9 cellular contexts compared by ENCODE assay signal in the genomic region with DNA sequence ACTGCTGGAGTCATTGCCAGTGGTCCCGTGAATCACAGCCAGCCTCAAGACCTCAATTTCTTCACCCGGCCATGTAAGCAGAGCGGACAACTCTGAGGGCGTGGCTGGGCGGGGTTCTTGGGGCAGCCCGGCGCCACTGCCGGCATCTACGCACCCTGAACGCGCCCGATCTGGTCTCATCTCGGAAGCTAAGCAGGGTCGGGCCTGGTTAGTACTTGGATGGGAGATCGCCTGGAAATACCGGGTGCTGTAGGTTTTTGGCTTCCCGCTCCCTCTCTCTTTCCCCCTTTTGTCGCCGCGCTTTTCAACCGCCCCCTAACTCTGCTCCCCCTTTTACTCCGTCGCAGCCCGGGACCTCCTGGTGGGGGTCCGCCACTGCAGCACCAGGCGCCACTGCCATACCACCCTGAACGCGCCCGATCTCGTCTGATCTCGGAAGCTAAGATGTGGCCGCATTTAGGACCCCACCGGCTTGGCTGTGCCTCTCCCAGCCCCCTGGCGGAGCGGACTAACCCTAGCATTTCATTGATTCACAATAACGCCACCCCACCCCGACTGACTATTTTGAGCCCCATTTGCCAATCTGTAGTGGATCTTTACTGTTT. TPM values are rescaled to one million over a fixed set of nuclear protein-coding genes. Genes with fewer than 3 reads are reported as not detected.
A peak's percentile ranks its signal among the peaks of the same experiment; 100 is the strongest.
DNase-seq lines count a peak whose midpoint lies in the region; ATAC-seq and TF ChIP-seq lines count a peak whose summit lies in the region.
"Had no signal": no experiment of that assay in that cellular context is flagged by ENCODE, and none has a peak within 500 bp of the region (broad histone marks: within the 10 kb centered on the region; RNA-seq: fewer than 3 reads in every experiment).

No MANE protein-coding gene starts in this region.

- H3K9me3 ChIP-seq in skeletal muscle satellite cell (replicated peaks; ENCODE audit: low read length): no peaks in the 10 kb centered on the region
- H3K9me3 ChIP-seq: SJCRH30 had no signal

- peak overlapping the region; percentile 64 for H3K9ac ChIP-seq in skeletal muscle satellite cell (ENCODE audit: low read depth, low read length)

- ATAC-seq in left ventricle myocardium superior (peak; percentile 63), HG03378 (IDR thresholded peaks at IDR 0.05; ENCODE audit: unreplicated experiment) (no peak), GM21529 (IDR thresholded peaks at IDR 0.05; ENCODE audit: unreplicated experiment) (no peak)

- H3K27me3 ChIP-seq in skeletal muscle satellite cell (ENCODE audit: control insufficient read depth, insufficient read depth, low read length): peaks cover 10% of the 10 kb centered on the region
- H3K27me3 ChIP-seq: SJCRH30 had no signal

- peak; percentile 21 for TF ChIP-seq CTCF in GM10266 (IDR thresholded peaks at IDR 0.05; ENCODE audit: control insufficient read depth, insufficient read depth, low read depth, missing control alignments)

- H3K4me1 ChIP-seq in skeletal muscle satellite cell (ENCODE audit: control insufficient read depth, insufficient read depth, low read length): peaks cover 6% of the 10 kb centered on the region
- H3K4me1 ChIP-seq: SJCRH30 had no signal

- peak overlapping the region; percentile 81 for H3K4me2 ChIP-seq in skeletal muscle satellite cell (ENCODE audit: low read length)

- intact Hi-C loops in left ventricle myocardium superior (cut with micrococcal nuclease): no loop called here

- H3K4me3 ChIP-seq in skeletal muscle satellite cell (ENCODE audit: low read length): peak overlapping the region; percentile 67
- H3K4me3 ChIP-seq: SJCRH30 had no signal

- DNase-seq in GM10266 (ENCODE audit: extremely low spot score) (peak; percentile 51), NCI-H526 treated with DMSO at 0.1 percent for 48 hours (lab: John Stamatoyannopoulos, UW) (peak; percentile 45), left ventricle myocardium superior (peak; percentile 61), occipital lobe (lab: John Stamatoyannopoulos, UW) (no peak)
- DNase-seq in activated naive CD4-positive, alpha-beta T cell treated with anti-CD3 and anti-CD28 coated beads, Interleukin-2, amount 50 U/mL, for 16 hours: peak; percentile 39

- H3K36me3 ChIP-seq in skeletal muscle satellite cell (ENCODE audit: insufficient read depth, low read length): no peaks in the 10 kb centered on the region
- H3K36me3 ChIP-seq: SJCRH30 had no signal

RNA-seq across cellular contexts. Expression of gene GARIN1A, which starts 25.3 kb away (rescaled TPM):
- total RNA-seq in left ventricle myocardium superior (0.97 TPM), occipital lobe (1.7 TPM)
- 0.44 and 0.51 TPM in 2 replicates for total RNA-seq in skeletal muscle satellite cell (2012; rRNA removed)

RNA-seq across cellular contexts. Expression of gene CALU, which starts 41.8 kb away (rescaled TPM):
- total RNA-seq in left ventricle myocardium superior: 186 TPM
- 536 and 648 TPM in 2 replicates for total RNA-seq in skeletal muscle satellite cell (2012; rRNA removed)
- total RNA-seq in occipital lobe: 47.1 TPM
